ENCODE assay signal across 18 cellular contexts in the genomic region with DNA sequence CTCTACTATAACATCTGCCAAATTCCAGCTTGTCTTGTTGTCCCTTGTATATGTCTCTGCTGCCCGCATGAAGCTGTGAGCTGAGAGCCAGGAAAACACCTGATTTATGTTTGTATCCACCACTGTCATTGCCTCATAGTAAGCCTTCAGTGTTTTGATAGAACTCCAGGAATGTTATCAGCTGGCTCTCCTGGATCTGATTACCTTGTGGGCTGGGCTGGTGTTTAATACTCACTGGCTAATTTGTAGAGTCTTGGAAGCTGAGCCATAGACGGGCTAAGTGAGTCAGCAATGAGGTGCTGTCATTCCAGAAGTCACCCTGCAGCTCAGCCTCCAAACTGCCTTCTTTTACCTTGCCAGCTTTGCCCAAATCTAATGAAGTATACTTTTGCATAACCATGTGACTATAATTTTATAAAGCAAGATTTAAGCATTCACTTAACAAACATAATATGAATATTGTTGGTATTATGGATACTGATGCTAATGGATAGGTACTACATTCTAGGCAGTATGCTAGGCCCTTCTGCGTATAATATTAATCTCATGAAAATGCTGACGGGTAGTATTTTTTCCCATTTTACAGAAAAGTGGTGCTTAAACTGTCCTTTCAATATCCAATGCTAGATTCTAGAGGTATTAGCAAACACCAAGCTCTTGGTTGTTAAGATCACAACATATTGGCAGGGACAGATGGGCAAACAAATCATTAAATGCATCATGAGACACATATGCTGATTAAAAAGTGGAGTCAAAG.
DNase-seq lines count a peak whose midpoint lies in the region; ATAC-seq and TF ChIP-seq lines count a peak whose summit lies in the region.
"Had no signal": no experiment of that assay in that cellular context is flagged by ENCODE, and none has a peak within 500 bp of the region (broad histone marks: within the 10 kb centered on the region; RNA-seq: fewer than 3 reads in every experiment).

No MANE protein-coding gene starts in this region.

- TF ChIP-seq CTCF in MCF 10A (IDR thresholded peaks at IDR 0.05; ENCODE audit: unreplicated experiment) (no peak), breast epithelium (IDR thresholded peaks at IDR 0.05) (no peak), adrenal gland (IDR thresholded peaks at IDR 0.05) (no peak)

- BruUV-seq in MCF 10A (replicated peaks; lab: Mats Ljungman, UMichigan): no TSS peak

- no peak overlapping the region for H3K4me3 Mint-ChIP-seq in MCF 10A (ENCODE audit: unreplicated experiment)
- H3K4me3 Mint-ChIP-seq: activated CD4-positive, alpha-beta T cell treated with anti-CD3 and anti-CD28 coated beads for 36 hours; nephron progenitor cell; T-cell had no signal

- no peak for TF ChIP-seq POLR2A in breast epithelium (IDR thresholded peaks at IDR 0.05)
- no peak for TF ChIP-seq POLR2A in adrenal gland (IDR thresholded peaks at IDR 0.05)

- 65 to 72% (median 70%) methylated on average over 4 of the region's 4 CpGs for WGBS in adrenal gland, 4 donors

- H3K36me3 Mint-ChIP-seq in MCF 10A (ENCODE audit: insufficient read depth, unreplicated experiment): no peaks in the 10 kb centered on the region
- H3K36me3 Mint-ChIP-seq: T-cell had no signal

- H3K27me3 Mint-ChIP-seq in MCF 10A (ENCODE audit: insufficient read depth, unreplicated experiment): no peaks in the 10 kb centered on the region

- H3K27me3 ChIP-seq in breast epithelium: no peaks in the 10 kb centered on the region
- no peaks in the 10 kb centered on the region for H3K27me3 ChIP-seq in adrenal gland

- H3K9me3 Mint-ChIP-seq in MCF 10A (ENCODE audit: unreplicated experiment): no peaks in the 10 kb centered on the region
- H3K9me3 Mint-ChIP-seq: nephron progenitor cell, T-cell had no signal

- no peaks in the 10 kb centered on the region for H3K9me3 ChIP-seq in breast epithelium
- no peaks in the 10 kb centered on the region for H3K9me3 ChIP-seq in adrenal gland (replicated peaks in 1 of 3)
- H3K9me3 ChIP-seq: gastroesophageal sphincter had no signal

- H3K4me1 ChIP-seq in breast epithelium (no peaks in the 10 kb centered on the region), adrenal gland (replicated peaks in 1 of 2) (no peaks in the 10 kb centered on the region)
- H3K4me1 ChIP-seq: gastroesophageal sphincter had no signal

- no peaks in the 10 kb centered on the region for H3K4me1 Mint-ChIP-seq in MCF 10A (ENCODE audit: insufficient read depth, unreplicated experiment)
- H3K4me1 Mint-ChIP-seq: activated CD4-positive, alpha-beta T cell treated with anti-CD3 and anti-CD28 coated beads for 36 hours had no signal

- POLR2A ChIA-PET in MCF 10A (lab: Yijun Ruan, JAX) (interaction anchor here (0.6 to 1.1 kb wide), 3 partner anchors 20 to 117 kb away, joined by 3 to 4 read pairs (median 4); no protein-coding TSS in a partner anchor), HEK293T (lab: Yijun Ruan, JAX) (interaction anchor here (0.9 to 1.5 kb wide), 2 partner anchors 10 to 63 kb away, joined by 3 to 6 read pairs; partner anchors contain the start of gene GATA6)

- H3K36me3 ChIP-seq in breast epithelium (no peaks in the 10 kb centered on the region), adrenal gland (replicated peaks in 1 of 2) (no peaks in the 10 kb centered on the region)
- H3K36me3 ChIP-seq: gastroesophageal sphincter had no signal

- DNase-seq in MCF 10A (ENCODE audit: unreplicated experiment): peak; percentile 16
- no peak for DNase-seq in breast epithelium (ENCODE audit: low spot score in 2 of 2)
- DNase-seq in adrenal gland: peak; percentile 26 to 71 (median 68)
- peak; percentile 57 for DNase-seq in left kidney (ENCODE audit: low read depth, low spot score)
- no peak for DNase-seq in HEK293T (ENCODE audit: extremely low spot score)
- DNase-seq in SHP77 (lab: John Stamatoyannopoulos, UW): no peak
- no peak for DNase-seq in NCI-H1092 (lab: John Stamatoyannopoulos, UW)
- DNase-seq: activated CD4-positive, alpha-beta T cell treated with anti-CD3 and anti-CD28 coated beads for 36 hours; activated T-cell treated with anti-CD3 and anti-CD28 coated beads, Interleukin-2, amount 50 U/mL, for 48 hours; anterior cingulate cortex; Karpas-422; NCI-H2107; nephron progenitor cell; OCI-M1; T-cell had no signal

- CTCF ChIA-PET in MCF 10A (lab: Yijun Ruan, JAX): interaction anchor here (0.7 to 1.0 kb wide), 2 partner anchors 10 to 107 kb away, joined by 3 to 5 read pairs; no protein-coding TSS in a partner anchor
- CTCF ChIA-PET in HEK293T (lab: Yijun Ruan, JAX): interaction anchor here (1.8 kb wide), 1 partner anchor 13 kb away, joined by 5 read pairs; no protein-coding TSS in a partner anchor

- H3K27ac Mint-ChIP-seq in MCF 10A (ENCODE audit: low read depth, unreplicated experiment): no peak overlapping the region
- H3K27ac Mint-ChIP-seq: activated CD4-positive, alpha-beta T cell treated with anti-CD3 and anti-CD28 coated beads for 36 hours; nephron progenitor cell; T-cell had no signal

- H3K4me3 ChIP-seq in breast epithelium: no peak overlapping the region
- H3K4me3 ChIP-seq in adrenal gland: no peak overlapping the region
- H3K4me3 ChIP-seq: gastroesophageal sphincter, skin epidermis had no signal

- ATAC-seq in HG03280 (IDR thresholded peaks at IDR 0.05; ENCODE audit: unreplicated experiment): no peak
- ATAC-seq: activated CD4-positive, alpha-beta T cell treated with anti-CD3 and anti-CD28 coated beads for 36 hours; gastroesophageal sphincter; T-cell had no signal

- H3K27ac ChIP-seq in breast epithelium (no peak overlapping the region), adrenal gland (no peak overlapping the region)
- H3K27ac ChIP-seq: gastroesophageal sphincter, skin epidermis had no signal

- intact Hi-C loops in MCF 10A (cut with micrococcal nuclease): no loop called here
- intact Hi-C loops in breast epithelium (cut with DNase I; ENCODE audit: low total_unique reads): no loop called here
- intact Hi-C loops in adrenal gland (cut with DNase I): loop anchor here (10.0 kb wide), 2 partner anchors 58 to 102 kb away; partner anchors contain the start of gene GATA6 (in 1 of the 2)

TF ChIP-seq in HEK293T, 16 proteins besides CTCF, POLR2A, EP300 and RAD21:
- TF ChIP-seq LEF1 (IDR thresholded peaks at IDR 0.05; ENCODE audit: borderline replicate concordance) (no peak), NFRKB (IDR thresholded peaks at IDR 0.05) (no peak)
TF ChIP-seq in HEK293T: peak in this region for 0.

Comparison
In these comparisons a context has a peak if more than half of its experiments do, and no peak if none do; other contexts are left out.
1. DNase-seq: peak in MCF 10A (single experiment), adrenal gland (7 of 7) and left kidney (single experiment); none in breast epithelium (0 of 2), HEK293T (single experiment), SHP77 (0 of 2) and NCI-H1092 (single experiment).
2. intact Hi-C loops: an anchor here in adrenal gland (10.0 kb wide); none called in MCF 10A and breast epithelium.